Comparison of ENCODE assay signal across 25 cellular contexts in genomic region chr7:73945022-73945421, GRCh38.
"Had no signal": no experiment of that assay in that cellular context is flagged by ENCODE, and none has a peak within 500 bp of the region (broad histone marks: within the 10 kb centered on the region; RNA-seq: fewer than 3 reads in every experiment).

No MANE protein-coding gene starts in this region.

- H3K27me3 ChIP-seq: neural progenitor cell, ovary, right lobe of liver, sigmoid colon, stomach, thyroid gland, tibial nerve, upper lobe of left lung, vagina had no signal

- H3K27ac ChIP-seq: neural progenitor cell, ovary, parathyroid adenoma, psoas muscle, right lobe of liver, sigmoid colon, stomach, thoracic aorta, thyroid gland, tibial nerve, upper lobe of left lung, vagina had no signal

- H3K9me3 ChIP-seq: thyroid gland, vagina had no signal

- H3K4me2 ChIP-seq: neural progenitor cell had no signal

- H3K4me3 ChIP-seq: neural progenitor cell, ovary, psoas muscle, right lobe of liver, sigmoid colon, stomach, thoracic aorta, thyroid gland, tibial nerve, upper lobe of left lung, vagina had no signal

- H3K4me1 ChIP-seq: neural progenitor cell, parathyroid adenoma, psoas muscle, right lobe of liver, sigmoid colon, thyroid gland, tibial nerve, upper lobe of left lung, vagina had no signal

- ATAC-seq: psoas muscle; right cardiac atrium; right lobe of liver; stimulated activated effector memory CD8-positive, alpha-beta T cell treated with anti-CD3 and anti-CD28 coated beads, Interleukin-12 subunit alpha, Interleukin-12 subunit beta, amount 100 ng/mL, for 72 hours; stimulated activated naive B cell treated with anti-CD40 and anti-IgM and Interleukin-4, amounts not matched to agents 10 μg/mL and 1 μg/mL and 100 μg/mL, for 72 hours had no signal

- FAIRE-seq: small intestine, urothelium cell line had no signal

- H2AFZ ChIP-seq: neural progenitor cell, parathyroid adenoma had no signal

- H3K79me2 ChIP-seq: parathyroid adenoma had no signal

- H3K36me3 ChIP-seq: neural progenitor cell, ovary, right lobe of liver, sigmoid colon, stomach, thoracic aorta, thyroid gland, tibial nerve, upper lobe of left lung, vagina had no signal

- DNase-seq: occipital lobe; ovary; posterior cingulate gyrus; psoas muscle; right cardiac atrium; right lobe of liver; sigmoid colon; small intestine; stimulated activated CD4-positive, alpha-beta T cell treated with anti-CD3 and anti-CD28 coated beads, Interleukin-15, amount 100 ng/mL, for 24 hours; stimulated activated CD4-positive, alpha-beta T cell treated with anti-CD3 and anti-CD28 coated beads, Interleukin-2, amount 100 ng/mL, for 24 hours; stimulated activated CD4-positive, alpha-beta T cell treated with anti-CD3 and anti-CD28 coated beads, Interleukin-2, amount 100 ng/mL, for 48 hours; stimulated activated CD4-positive, alpha-beta T cell treated with anti-CD3 and anti-CD28 coated beads, Interleukin-4, amount 100 ng/mL, for 24 hours; stimulated activated naive B cell treated with anti-CD40 and anti-IgM and Interleukin-4, amounts not matched to agents 10 μg/mL and 1 μg/mL and 100 μg/mL, for 72 hours; stimulated activated naive CD4-positive, alpha-beta T cell treated with Interleukin-2 at 50 U/mL for 16 hours; stomach; thyroid gland; trophoblast cell; upper lobe of left lung had no signal

- H3K9ac ChIP-seq: neural progenitor cell, parathyroid adenoma had no signal
